In the genomic region with DNA sequence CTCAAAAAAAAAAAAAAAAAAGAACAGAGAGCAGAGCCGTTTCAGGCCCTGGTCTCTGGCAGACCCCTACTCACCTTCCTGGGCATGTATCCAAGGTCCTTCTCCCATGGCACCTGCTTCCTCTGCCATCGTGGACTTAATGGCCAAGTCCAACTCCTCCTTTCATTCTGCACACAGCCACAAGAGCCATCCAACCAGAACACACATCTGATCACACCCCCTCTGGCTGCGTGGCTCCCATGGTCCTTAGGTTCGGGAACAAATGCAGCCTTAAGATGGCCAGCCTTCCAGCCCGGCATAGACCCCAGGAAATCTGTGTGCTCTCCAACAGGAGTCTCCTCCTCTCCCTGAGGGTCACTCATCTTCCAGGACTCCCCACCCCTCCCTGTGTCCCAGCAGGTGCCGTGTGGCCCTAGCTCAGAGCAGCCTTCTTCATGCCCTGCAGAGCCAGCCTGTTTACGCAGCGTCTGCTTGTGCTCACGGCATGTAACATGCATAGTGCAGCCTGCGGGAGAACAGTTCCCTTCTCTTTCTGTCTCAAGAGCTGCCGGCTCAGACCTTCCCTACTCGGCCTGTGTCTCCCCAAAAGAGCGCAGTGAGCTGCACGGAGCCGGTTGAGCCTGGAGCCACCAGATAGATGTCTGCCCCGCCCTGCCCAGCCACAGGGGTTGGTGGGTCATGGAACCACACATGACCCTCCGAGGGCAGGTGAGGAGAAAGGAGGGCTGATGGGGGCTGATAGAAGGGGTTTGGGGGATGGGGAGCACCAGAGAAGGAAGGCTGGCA, we compare ENCODE assay signal across 1 cellular context.
TF ChIP-seq lines count a peak whose summit lies in the region.

No MANE protein-coding gene starts in this region.

TF ChIP-seq in H1, 55 proteins besides CTCF, POLR2A, EP300 and RAD21 (continued from another document):
- no peak for TF ChIP-seq NANOG (IDR thresholded peaks at IDR 0.05; ENCODE audit: insufficient read depth, low read depth, low read length, poor library complexity, severe bottlenecking)
- TF ChIP-seq, protein P1, sequence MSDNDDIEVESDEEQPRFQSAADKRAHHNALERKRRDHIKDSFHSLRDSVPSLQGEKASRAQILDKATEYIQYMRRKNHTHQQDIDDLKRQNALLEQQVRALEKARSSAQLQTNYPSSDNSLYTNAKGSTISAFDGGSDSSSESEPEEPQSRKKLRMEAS (IDR thresholded peaks at IDR 0.05): no peak
- TF ChIP-seq BACH1 (IDR thresholded peaks at IDR 0.05; ENCODE audit: low read length): no peak
- TF ChIP-seq CHD1 (IDR thresholded peaks at IDR 0.05; ENCODE audit: low read depth, low read length): no peak
- TF ChIP-seq SAP30 (IDR thresholded peaks at IDR 0.05; ENCODE audit: insufficient read depth, insufficient replicate concordance, low read length): no peak
- no peak for TF ChIP-seq POLR2AphosphoS5 (IDR thresholded peaks at IDR 0.05; ENCODE audit: low read depth, low read length)
- TF ChIP-seq KDM4A (IDR thresholded peaks at IDR 0.05; ENCODE audit: low read depth, low read length, severe bottlenecking): no peak
- no peak for TF ChIP-seq CBX8 (IDR thresholded peaks at IDR 0.05; ENCODE audit: borderline replicate concordance, low read depth, low read length)
- no peak for TF ChIP-seq NRF1 (IDR thresholded peaks at IDR 0.05; ENCODE audit: low read depth, low read length)
- TF ChIP-seq TCF12 (IDR thresholded peaks at IDR 0.05; ENCODE audit: low read depth, low read length): no peak
- TF ChIP-seq ASH2L (IDR thresholded peaks at IDR 0.05; ENCODE audit: low read length): no peak
